ENCODE assay signal across 1 cellular context in genomic region chr13:78608705-78609463, GRCh38.
TF ChIP-seq lines count a peak whose summit lies in the region.

No MANE protein-coding gene starts in this region.

TF ChIP-seq in H1, 55 proteins besides CTCF, POLR2A, EP300 and RAD21 (continued from another document):
- TF ChIP-seq CHD7 (IDR thresholded peaks at IDR 0.05; ENCODE audit: insufficient replicate concordance, low read length) (no peak), GABPA (IDR thresholded peaks at IDR 0.05; ENCODE audit: borderline replicate concordance, insufficient read depth, low read length) (no peak), ATF3 (IDR thresholded peaks at IDR 0.05; ENCODE audit: insufficient read depth, low read depth, low read length) (no peak), CBX5 (IDR thresholded peaks at IDR 0.05; ENCODE audit: low read depth, low read length) (no peak), SP2 (IDR thresholded peaks at IDR 0.05; ENCODE audit: low read length) (no peak), ZNF274 (IDR thresholded peaks at IDR 0.05; ENCODE audit: borderline replicate concordance, extremely low read depth, low read length) (no peak), YY1 (IDR thresholded peaks at IDR 0.05; ENCODE audit: low read depth, low read length) (no peak), RFX5 (IDR thresholded peaks at IDR 0.05; ENCODE audit: borderline replicate concordance, low read depth, low read length) (no peak), BACH1 (IDR thresholded peaks at IDR 0.05; ENCODE audit: low read length) (no peak; the same call in 1 of the 2 replicates), CTBP2 (IDR thresholded peaks at IDR 0.05; ENCODE audit: borderline replicate concordance, insufficient read depth, insufficient read length, low read length) (peak; percentile 73), CREB1 (IDR thresholded peaks at IDR 0.05) (no peak), SIX5 (IDR thresholded peaks at IDR 0.05; ENCODE audit: low read depth, low read length) (no peak), HDAC2 (IDR thresholded peaks at IDR 0.05; ENCODE audit: borderline replicate concordance in 1 of 2, low read depth in 2 of 2, low read length in 2 of 2) (no peak), TBP (IDR thresholded peaks at IDR 0.05; ENCODE audit: low read depth, low read length) (no peak), SAP30 (IDR thresholded peaks at IDR 0.05; ENCODE audit: insufficient read depth, insufficient replicate concordance, low read length) (no peak), KDM1A (IDR thresholded peaks at IDR 0.05; ENCODE audit: borderline replicate concordance, low read length) (no peak), CEBPB (IDR thresholded peaks at IDR 0.05; ENCODE audit: low read depth, low read length) (no peak), GTF2F1 (IDR thresholded peaks at IDR 0.05; ENCODE audit: borderline replicate concordance, low read depth, low read length) (no peak), FOSL1 (IDR thresholded peaks at IDR 0.05; ENCODE audit: insufficient read depth, low read depth, low read length) (no peak), RNF2 (IDR thresholded peaks at IDR 0.05; ENCODE audit: borderline replicate concordance, low read depth, low read length, missing control alignments, poor library complexity, severe bottlenecking) (peak; percentile 90), EZH2 (IDR thresholded peaks at IDR 0.05; ENCODE audit: low read depth, low read length, severe bottlenecking) (peak; percentile 96), KDM5A (IDR thresholded peaks at IDR 0.05; ENCODE audit: low read length) (no peak), HDAC6 (IDR thresholded peaks at IDR 0.05; ENCODE audit: low read depth, low read length) (no peak), BRCA1 (IDR thresholded peaks at IDR 0.05; ENCODE audit: low read depth, low read length) (no peak), MAX (IDR thresholded peaks at IDR 0.05) (0 out of 2 replicates have a peak, but pooled peaks have one; percentile 9), PHF8 (conservative IDR thresholded peaks at IDR 0.05; ENCODE audit: low read depth, low read length) (no peak), SRF (IDR thresholded peaks at IDR 0.05; ENCODE audit: low read depth, low read length) (no peak), ATF2 (IDR thresholded peaks at IDR 0.05; ENCODE audit: low read length) (no peak), RXRA (IDR thresholded peaks at IDR 0.05; ENCODE audit: insufficient read depth, low read depth, low read length) (no peak), SIN3A (conservative IDR thresholded peaks at IDR 0.05 in 1 of 2, IDR thresholded peaks at IDR 0.05 in 1 of 2; ENCODE audit: low read depth in 1 of 2, low read length in 2 of 2) (no peak), NRF1 (IDR thresholded peaks at IDR 0.05; ENCODE audit: low read depth, low read length) (no peak), SP4 (IDR thresholded peaks at IDR 0.05; ENCODE audit: low read length) (no peak), JUN (IDR thresholded peaks at IDR 0.05; ENCODE audit: low read depth, low read length) (no peak), SUZ12 (IDR thresholded peaks at IDR 0.05; ENCODE audit: low read length) (peak; percentile 96), CBX8 (IDR thresholded peaks at IDR 0.05; ENCODE audit: borderline replicate concordance, low read depth, low read length) (no peak), NANOG (IDR thresholded peaks at IDR 0.05; ENCODE audit: insufficient read depth, low read depth, low read length, poor library complexity, severe bottlenecking) (no peak), KDM4A (IDR thresholded peaks at IDR 0.05; ENCODE audit: low read depth, low read length, severe bottlenecking) (peak; percentile 34), TAF1 (IDR thresholded peaks at IDR 0.05; ENCODE audit: low read depth, low read length) (no peak), SIRT6 (IDR thresholded peaks at IDR 0.05; ENCODE audit: low read length) (no peak), MAFK (IDR thresholded peaks at IDR 0.05; ENCODE audit: low read depth, low read length) (no peak), POU5F1 (IDR thresholded peaks at IDR 0.05; ENCODE audit: low read depth, low read length) (no peak), ASH2L (IDR thresholded peaks at IDR 0.05; ENCODE audit: low read length) (peak; percentile 65), SP1 (IDR thresholded peaks at IDR 0.05; ENCODE audit: low read depth, low read length) (no peak), CHD1 (IDR thresholded peaks at IDR 0.05; ENCODE audit: low read depth, low read length) (no peak), TAF7 (optimal IDR thresholded peaks at IDR 0.05; ENCODE audit: borderline replicate concordance, low read depth, low read length) (no peak), BCL11A (IDR thresholded peaks at IDR 0.05; ENCODE audit: low read depth in 2 of 2, low read length in 2 of 2) (no peak), JUND (IDR thresholded peaks at IDR 0.05; ENCODE audit: low read length) (no peak), RBBP5 (IDR thresholded peaks at IDR 0.05; ENCODE audit: borderline replicate concordance, low read depth, low read length) (no peak), CHD2 (IDR thresholded peaks at IDR 0.05; ENCODE audit: low read length) (no peak), TCF12 (IDR thresholded peaks at IDR 0.05; ENCODE audit: low read depth, low read length) (no peak), USF2 (IDR thresholded peaks at IDR 0.05; ENCODE audit: low read length) (no peak)
TF ChIP-seq in H1: peak in this region for 7.
